ENCODE assay signal across 1 cellular context in the genomic region with DNA sequence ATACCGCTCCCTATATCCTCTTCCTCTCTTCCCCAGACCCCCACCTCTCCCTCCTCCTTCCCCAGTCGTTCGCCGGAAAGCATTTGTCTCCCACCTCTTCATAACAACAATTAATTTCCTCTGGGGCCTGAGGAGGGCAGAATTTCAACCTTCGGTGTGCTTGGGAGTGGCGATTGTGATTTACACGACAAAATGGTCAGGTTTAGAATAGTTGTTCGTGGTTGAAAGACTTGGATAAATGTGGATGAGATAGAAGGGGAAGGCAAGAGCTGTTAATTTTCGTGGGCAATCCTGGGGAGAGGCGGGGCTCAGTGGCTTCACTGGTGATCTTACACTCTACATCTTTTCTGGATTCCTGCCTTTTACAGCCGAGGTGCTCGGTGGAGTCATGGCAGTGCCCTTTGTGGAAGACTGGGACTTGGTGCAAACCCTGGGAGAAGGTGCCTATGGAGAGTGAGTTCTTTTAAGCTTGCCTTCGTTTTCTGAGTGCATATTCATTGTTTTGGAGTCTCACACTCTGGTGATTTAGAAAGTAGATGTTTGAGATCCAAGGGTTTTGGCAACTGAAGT.
TF ChIP-seq lines count a peak whose summit lies in the region.

No MANE protein-coding gene starts in this region.

TF ChIP-seq in H1, 55 proteins besides CTCF, POLR2A, EP300 and RAD21:
- TF ChIP-seq TBP (IDR thresholded peaks at IDR 0.05; ENCODE audit: low read depth, low read length): no peak
- TF ChIP-seq SAP30 (IDR thresholded peaks at IDR 0.05; ENCODE audit: insufficient read depth, insufficient replicate concordance, low read length): peak; percentile 18
- no peak; the same call in 1 of the 2 replicates for TF ChIP-seq CHD1 (IDR thresholded peaks at IDR 0.05; ENCODE audit: low read depth, low read length)
- TF ChIP-seq HDAC6 (IDR thresholded peaks at IDR 0.05; ENCODE audit: low read depth, low read length): no peak
- TF ChIP-seq SIN3A (conservative IDR thresholded peaks at IDR 0.05 in 1 of 2, IDR thresholded peaks at IDR 0.05 in 1 of 2; ENCODE audit: low read depth in 1 of 2, low read length in 2 of 2): 0 out of 4 replicates have a peak, but pooled peaks of 1 of the 2 experiments have one; percentile 4
